In genomic region chr6:41921712-41921998, GRCh38 we compare ENCODE assay signal across 1 cellular context.
TF ChIP-seq lines count a peak whose summit lies in the region.

No MANE protein-coding gene starts in this region.

TF ChIP-seq in K562, 482 proteins besides CTCF, POLR2A, EP300 and RAD21 (continued from another document and continues in another):
- TF ChIP-seq USF2 (CRISPR knock-in tag; IDR thresholded peaks at IDR 0.05) (no peak), HNRNPK (IDR thresholded peaks at IDR 0.05; ENCODE audit: low read depth, low read length, poor library complexity, severe bottlenecking) (no peak), MAFG (tag; conservative IDR thresholded peaks at IDR 0.05) (no peak), PRDM10 (IDR thresholded peaks at IDR 0.05; ENCODE audit: partially characterized antibody) (peak; percentile 35), ETS1 (conservative IDR thresholded peaks at IDR 0.05; ENCODE audit: control insufficient read depth, low read depth, low read length) (peak; percentile 79; the same call in 1 of the 2 replicates), ZNF79 (CRISPR knock-in tag; IDR thresholded peaks at IDR 0.05; ENCODE audit: low read depth) (no peak), NFXL1 (CRISPR knock-in tag; IDR thresholded peaks at IDR 0.05) (no peak), RBM14 (IDR thresholded peaks at IDR 0.05; ENCODE audit: borderline replicate concordance, insufficient read depth, low read depth, low read length) (no peak), BDP1 (IDR thresholded peaks at IDR 0.05; ENCODE audit: insufficient read depth, insufficient read length) (no peak), FOXP4 (CRISPR knock-in tag; IDR thresholded peaks at IDR 0.05; ENCODE audit: borderline replicate concordance) (no peak), PHF20 (IDR thresholded peaks at IDR 0.05; ENCODE audit: partially characterized antibody) (no peak), ESRRA (IDR thresholded peaks at IDR 0.05; ENCODE audit: borderline replicate concordance, low read depth) (no peak), RREB1 (CRISPR knock-in tag; IDR thresholded peaks at IDR 0.05) (no peak), POLR3G (IDR thresholded peaks at IDR 0.05; ENCODE audit: extremely low read depth, insufficient read length, insufficient replicate concordance) (no peak), PYGO2 (tag; IDR thresholded peaks at IDR 0.05) (no peak), ZBTB49 (CRISPR knock-in tag; IDR thresholded peaks at IDR 0.05; ENCODE audit: borderline replicate concordance) (no peak), IRF1 (CRISPR knock-in tag; IDR thresholded peaks at IDR 0.05; ENCODE audit: borderline replicate concordance) (no peak), KHSRP (IDR thresholded peaks at IDR 0.05) (no peak), MTA2 (IDR thresholded peaks at IDR 0.05; ENCODE audit: low read depth) (no peak), RBM22 (IDR thresholded peaks at IDR 0.05; ENCODE audit: low read depth, low read length, poor library complexity, severe bottlenecking) (peak; percentile 2), ZNF589 (CRISPR knock-in tag; IDR thresholded peaks at IDR 0.05; ENCODE audit: low read depth) (no peak), ZBTB33 (CRISPR knock-in tag; IDR thresholded peaks at IDR 0.05) (no peak), ZKSCAN8 (CRISPR knock-in tag; IDR thresholded peaks at IDR 0.05) (no peak), GTF2F1 (IDR thresholded peaks at IDR 0.05; ENCODE audit: low read depth, low read length) (no peak), MLLT1 (IDR thresholded peaks at IDR 0.05) (no peak), ARHGAP35 (IDR thresholded peaks at IDR 0.05; ENCODE audit: partially characterized antibody) (no peak), RBM17 (IDR thresholded peaks at IDR 0.05; ENCODE audit: borderline replicate concordance, low read depth, low read length) (no peak), HSF4 (CRISPR knock-in tag; IDR thresholded peaks at IDR 0.05; ENCODE audit: borderline replicate concordance) (no peak), NFATC3 (IDR thresholded peaks at IDR 0.05) (no peak), E2F6 (IDR thresholded peaks at IDR 0.05; ENCODE audit: borderline replicate concordance in 1 of 2, extremely low read depth in 1 of 2, insufficient read depth in 1 of 2, insufficient read length in 1 of 2, low read depth in 1 of 2, low read length in 1 of 2, poor library complexity in 1 of 2, severe bottlenecking in 1 of 2) (peak in 1 of 2 experiments; percentile 5)
